1 cellular context compared by ENCODE assay signal in the genomic region with DNA sequence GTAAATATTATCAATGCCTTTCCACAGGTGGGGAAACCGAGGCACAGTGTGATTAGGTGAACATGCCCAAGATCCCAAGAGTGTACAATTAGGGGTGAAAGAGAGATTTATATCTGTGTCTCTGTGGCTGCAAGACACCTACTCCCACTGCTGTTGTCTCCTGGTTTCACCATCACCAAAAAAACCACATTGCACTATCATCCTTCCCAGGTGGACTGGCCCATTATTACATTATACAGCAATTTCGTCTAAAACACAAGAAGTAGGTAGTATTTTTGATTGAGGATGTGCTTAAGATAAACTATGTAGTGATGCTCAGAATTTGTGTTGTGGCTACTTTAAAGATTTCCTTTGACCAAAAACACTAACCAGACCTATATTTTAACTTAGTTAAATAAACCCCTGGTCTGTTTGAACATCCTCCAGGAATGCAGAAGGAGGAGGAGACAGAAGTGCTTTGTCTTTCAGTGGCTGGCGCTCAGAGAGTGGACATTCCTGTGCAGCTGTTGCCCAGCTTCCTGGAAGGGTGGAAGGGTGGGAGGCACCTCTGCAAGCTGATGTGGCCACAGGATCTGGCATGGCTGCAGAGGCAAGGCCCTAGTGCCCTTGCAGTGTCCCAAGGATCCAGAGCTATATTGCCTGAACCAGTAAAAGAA.
TF ChIP-seq lines count a peak whose summit lies in the region.

No MANE protein-coding gene starts in this region.

TF ChIP-seq in neural cell, 6 proteins besides CTCF, POLR2A, EP300 and RAD21 (continued from another document):
- TF ChIP-seq, protein P1, sequence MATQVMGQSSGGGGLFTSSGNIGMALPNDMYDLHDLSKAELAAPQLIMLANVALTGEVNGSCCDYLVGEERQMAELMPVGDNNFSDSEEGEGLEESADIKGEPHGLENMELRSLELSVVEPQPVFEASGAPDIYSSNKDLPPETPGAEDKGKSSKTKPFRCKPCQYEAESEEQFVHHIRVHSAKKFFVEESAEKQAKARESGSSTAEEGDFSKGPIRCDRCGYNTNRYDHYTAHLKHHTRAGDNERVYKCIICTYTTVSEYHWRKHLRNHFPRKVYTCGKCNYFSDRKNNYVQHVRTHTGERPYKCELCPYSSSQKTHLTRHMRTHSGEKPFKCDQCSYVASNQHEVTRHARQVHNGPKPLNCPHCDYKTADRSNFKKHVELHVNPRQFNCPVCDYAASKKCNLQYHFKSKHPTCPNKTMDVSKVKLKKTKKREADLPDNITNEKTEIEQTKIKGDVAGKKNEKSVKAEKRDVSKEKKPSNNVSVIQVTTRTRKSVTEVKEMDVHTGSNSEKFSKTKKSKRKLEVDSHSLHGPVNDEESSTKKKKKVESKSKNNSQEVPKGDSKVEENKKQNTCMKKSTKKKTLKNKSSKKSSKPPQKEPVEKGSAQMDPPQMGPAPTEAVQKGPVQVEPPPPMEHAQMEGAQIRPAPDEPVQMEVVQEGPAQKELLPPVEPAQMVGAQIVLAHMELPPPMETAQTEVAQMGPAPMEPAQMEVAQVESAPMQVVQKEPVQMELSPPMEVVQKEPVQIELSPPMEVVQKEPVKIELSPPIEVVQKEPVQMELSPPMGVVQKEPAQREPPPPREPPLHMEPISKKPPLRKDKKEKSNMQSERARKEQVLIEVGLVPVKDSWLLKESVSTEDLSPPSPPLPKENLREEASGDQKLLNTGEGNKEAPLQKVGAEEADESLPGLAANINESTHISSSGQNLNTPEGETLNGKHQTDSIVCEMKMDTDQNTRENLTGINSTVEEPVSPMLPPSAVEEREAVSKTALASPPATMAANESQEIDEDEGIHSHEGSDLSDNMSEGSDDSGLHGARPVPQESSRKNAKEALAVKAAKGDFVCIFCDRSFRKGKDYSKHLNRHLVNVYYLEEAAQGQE (IDR thresholded peaks at IDR 0.05; ENCODE audit: borderline replicate concordance), result no peak
- TF ChIP-seq EZH2 (IDR thresholded peaks at IDR 0.05; ENCODE audit: borderline replicate concordance, insufficient read depth, low read length, poor library complexity, severe bottlenecking), result no peak
